Comparison of ENCODE assay signal across 11 cellular contexts in genomic region chr6:6483168-6483567, GRCh38.
"Had no signal": no experiment of that assay in that cellular context is flagged by ENCODE, and none has a peak within 500 bp of the region (broad histone marks: within the 10 kb centered on the region; RNA-seq: fewer than 3 reads in every experiment).

No MANE protein-coding gene starts in this region.

- H3K4me2 ChIP-seq: GM23338 had no signal

- DNase-seq: GM23248, GOT3, H7, H9, HCEC 1CT, HFFc6 had no signal

- H3K36me3 ChIP-seq: HAP-1 had no signal

- H3K4me3 ChIP-seq: GM23248, GM23338, HAP-1 had no signal

- H2AFZ ChIP-seq: GM23248, GM23338 had no signal

- FAIRE-seq: H1, H54 had no signal

- H3K9me3 ChIP-seq: HAP-1 had no signal

- ATAC-seq: GM23338, HCT116 had no signal

- H3K27ac ChIP-seq: GM23248 had no signal

- H3K9ac ChIP-seq: GM23248 had no signal

- H3K4me1 ChIP-seq: HAP-1 had no signal
